1 cellular context compared by ENCODE assay signal in the genomic region with DNA sequence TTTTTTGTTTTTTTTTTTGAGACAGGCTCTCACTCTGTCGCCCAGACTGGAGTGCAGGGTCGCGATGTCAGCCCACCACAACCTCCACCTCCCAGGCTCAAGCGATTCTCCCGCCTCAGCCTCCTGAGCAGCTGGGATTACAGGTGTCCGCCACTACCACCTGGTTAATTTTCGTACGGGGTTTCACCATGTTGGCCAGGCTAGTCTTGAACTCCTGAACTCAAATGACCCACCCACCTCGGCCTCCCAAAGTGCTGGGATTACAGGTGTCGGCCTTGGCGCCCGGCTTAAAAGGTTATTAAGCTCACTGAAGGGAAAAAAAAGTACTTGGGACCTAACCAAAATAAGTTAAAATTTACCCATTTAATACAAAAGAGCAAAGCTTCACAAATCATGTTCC.
TF ChIP-seq lines count a peak whose summit lies in the region.

No MANE protein-coding gene starts in this region.

TF ChIP-seq in GM12878, 131 proteins besides CTCF, POLR2A, EP300 and RAD21:
- TF ChIP-seq TCF3 (IDR thresholded peaks at IDR 0.05; ENCODE audit: borderline replicate concordance, insufficient read depth, low read depth, low read length) (no peak), ZNF207 (IDR thresholded peaks at IDR 0.05; ENCODE audit: borderline replicate concordance) (no peak), SREBF2 (IDR thresholded peaks at IDR 0.05; ENCODE audit: low read length) (no peak), GATAD2B (conservative IDR thresholded peaks at IDR 0.05; ENCODE audit: low read depth) (no peak), POLR2AphosphoS2 (IDR thresholded peaks at IDR 0.05; ENCODE audit: low read depth, low read length) (no peak)
